1 cellular context compared by ENCODE assay signal in genomic region chr2:200308001-200308400, GRCh38.
TF ChIP-seq lines count a peak whose summit lies in the region.

No MANE protein-coding gene starts in this region.

TF ChIP-seq in H1, 55 proteins besides CTCF, POLR2A, EP300 and RAD21 (continued from another document):
- TF ChIP-seq ZNF274 (IDR thresholded peaks at IDR 0.05; ENCODE audit: borderline replicate concordance, extremely low read depth, low read length) (no peak), CHD1 (IDR thresholded peaks at IDR 0.05; ENCODE audit: low read depth, low read length) (no peak)
